Comparison of ENCODE assay signal across 8 cellular contexts in genomic region chr9:125747053-125747764, GRCh38. TPM values are rescaled to one million over a fixed set of nuclear protein-coding genes. Genes with fewer than 3 reads are reported as not detected.
DNase-seq lines count a peak whose midpoint lies in the region; FAIRE-seq and TF ChIP-seq lines count a peak whose summit lies in the region.

TSS of gene PBX3 (plus strand) at chr9:125747373.

- H2BK12ac ChIP-seq in mesenchymal stem cell (ENCODE audit: low read length in 2 of 2), result peak within 1 kb of the TSS in 1 of 2 experiments; percentile 91

- peaks cover 8% of the 10 kb centered on the region for H3K79me1 ChIP-seq in mesenchymal stem cell (replicated peaks; ENCODE audit: low read length, poor library complexity, severe bottlenecking)

- H2AK5ac ChIP-seq in mesenchymal stem cell (ENCODE audit: low read length, severe bottlenecking), result no peak within 1 kb of the TSS

- H3K4me2 ChIP-seq in mesenchymal stem cell (ENCODE audit: low read length, poor library complexity, severe bottlenecking), result peak within 1 kb of the TSS; percentile 97

- TF ChIP-seq CTCF in GM06990 (IDR thresholded peaks at IDR 0.05; ENCODE audit: insufficient read depth, low read length, poor library complexity, severe bottlenecking), result no peak

- H3K27ac ChIP-seq in effector memory CD4-positive, alpha-beta T cell (ENCODE audit: insufficient read depth, low read length, poor library complexity, severe bottlenecking), result peak within 1 kb of the TSS; percentile 61
- peak within 1 kb of the TSS; percentile 22 for H3K27ac ChIP-seq in mesenchymal stem cell (ENCODE audit: low read length, poor library complexity, severe bottlenecking)

- H4K91ac ChIP-seq in mesenchymal stem cell (ENCODE audit: low read length), result peak within 1 kb of the TSS; percentile 83

- H3K9ac ChIP-seq in mesenchymal stem cell (ENCODE audit: low read length), result peak within 1 kb of the TSS; percentile 90

- peak; percentile 71 for DNase-seq in GM06990 (ENCODE audit: extremely low read depth, insufficient read length)
- DNase-seq in H54 (ENCODE audit: insufficient read length, low spot score), result peak; percentile 56
- DNase-seq in NAMALWA (ENCODE audit: low spot score), result peak; percentile 55
- DNase-seq in activated CD4-positive, alpha-beta T cell treated with anti-CD3 and anti-CD28 coated beads, Interleukin-2, amount 50 U/mL, for 24 hours (ENCODE audit: low read depth in 1 of 2, low spot score in 1 of 2), result peak; percentile 7 to 9
- peak; percentile 25 to 45 (median 35) for DNase-seq in effector memory CD4-positive, alpha-beta T cell
- peak; percentile 61 for DNase-seq in mesenchymal stem cell
- DNase-seq in stimulated activated CD8-positive, alpha-beta memory T cell treated with anti-CD3 and anti-CD28 coated beads, Interleukin-7, amount 100 ng/mL, for 48 hours (ENCODE audit: extremely low read depth in 1 of 2, low read depth in 1 of 2), result peak; percentile 5 to 26
- DNase-seq in AML-193 (lab: John Stamatoyannopoulos, UW), result no peak

- H2BK120ac ChIP-seq in mesenchymal stem cell (ENCODE audit: low read depth, low read length), result peak within 1 kb of the TSS; percentile 88

- H3K27me3 ChIP-seq in GM06990 (replicated peaks; ENCODE audit: control insufficient read depth, insufficient read depth, low read length), result no peaks in the 10 kb centered on the region
- no peaks in the 10 kb centered on the region for H3K27me3 ChIP-seq in effector memory CD4-positive, alpha-beta T cell (replicated peaks; ENCODE audit: control insufficient read depth, insufficient read depth, low read length, poor library complexity, severe bottlenecking)
- H3K27me3 ChIP-seq in mesenchymal stem cell (ENCODE audit: control insufficient read depth in 1 of 2, insufficient read depth in 1 of 2, low read length in 2 of 2), result no peaks in the 10 kb centered on the region

- FAIRE-seq in H54 (lab: Jason Lieb, UNC), result no peak

- H3K4me3 ChIP-seq in GM06990 (replicated peaks; ENCODE audit: low read depth, low read length) (peak within 1 kb of the TSS; percentile 95), mesenchymal stem cell (ENCODE audit: insufficient read depth in 1 of 2, low read depth in 1 of 2, low read length in 2 of 2) (peak within 1 kb of the TSS; percentile 87 to 92)
- peak within 1 kb of the TSS; percentile 97 for H3K4me3 ChIP-seq in effector memory CD4-positive, alpha-beta T cell (ENCODE audit: insufficient read depth, low read depth, low read length, poor library complexity, severe bottlenecking)

- 2% methylated on average over 56 of the region's 107 CpGs for WGBS in mesenchymal stem cell

- peak within 1 kb of the TSS; percentile 98 for H2AFZ ChIP-seq in mesenchymal stem cell (ENCODE audit: low read depth, low read length)

- H4K8ac ChIP-seq in mesenchymal stem cell (ENCODE audit: low read length), result peak within 1 kb of the TSS; percentile 93

- no peaks in the 10 kb centered on the region for H3K36me3 ChIP-seq in GM06990 (ENCODE audit: control insufficient read depth, insufficient read depth, low read length)
- H3K36me3 ChIP-seq in effector memory CD4-positive, alpha-beta T cell (ENCODE audit: control insufficient read depth, insufficient read depth, low read length), result no peaks in the 10 kb centered on the region
- peaks cover 0 to 10% of the 10 kb centered on the region in 2 experiments for H3K36me3 ChIP-seq in mesenchymal stem cell (ENCODE audit: control insufficient read depth in 1 of 2, insufficient read depth in 2 of 2, low read depth in 1 of 2, low read length in 2 of 2)

- H3K18ac ChIP-seq in mesenchymal stem cell (ENCODE audit: low read depth in 1 of 2, low read length in 2 of 2), result peak within 1 kb of the TSS; percentile 94

- H3K14ac ChIP-seq in mesenchymal stem cell (ENCODE audit: low read length in 2 of 2), result peak within 1 kb of the TSS; percentile 81 to 99

- peak within 1 kb of the TSS; percentile 87 to 99 for H3K23ac ChIP-seq in mesenchymal stem cell (ENCODE audit: low read length in 2 of 2)

- H3K4me1 ChIP-seq in effector memory CD4-positive, alpha-beta T cell (ENCODE audit: control insufficient read depth, insufficient read depth, low read length, poor library complexity, severe bottlenecking), result peaks cover 4% of the 10 kb centered on the region
- peaks cover 1% of the 10 kb centered on the region for H3K4me1 ChIP-seq in mesenchymal stem cell (ENCODE audit: control insufficient read depth, insufficient read depth, low read depth, low read length)

- no peaks in the 10 kb centered on the region for H3K9me3 ChIP-seq in effector memory CD4-positive, alpha-beta T cell (ENCODE audit: control insufficient read depth, low read length)
- H3K9me3 ChIP-seq in mesenchymal stem cell (ENCODE audit: control insufficient read depth, low read length), result no peaks in the 10 kb centered on the region

- peak within 1 kb of the TSS; percentile 50 for H2BK15ac ChIP-seq in mesenchymal stem cell (ENCODE audit: low read depth, poor library complexity, severe bottlenecking)

- H3K4ac ChIP-seq in mesenchymal stem cell (ENCODE audit: low read depth in 1 of 2, low read length in 2 of 2), result peak within 1 kb of the TSS; percentile 31 to 58

- TF ChIP-seq POLR2A in H54 (IDR thresholded peaks at IDR 0.05; ENCODE audit: low read depth, low read length), result peak; percentile 53

- no peak within 1 kb of the TSS for H2BK5ac ChIP-seq in mesenchymal stem cell (ENCODE audit: low read depth, low read length, poor library complexity, severe bottlenecking)

RNA-seq across cellular contexts. Expression of gene PBX3, which starts in this region (rescaled TPM):
- 34.6 TPM for polyA plus RNA-seq in mesenchymal stem cell (2013, experiment 1 of 2)
- 36.1 TPM for polyA plus RNA-seq in mesenchymal stem cell (2013, experiment 2 of 2)

Comparison
In these comparisons a context has a peak if more than half of its experiments do, and no peak if none do; other contexts are left out.
1. DNase-seq: peak in GM06990 (single experiment), H54 (single experiment), NAMALWA (single experiment), activated CD4-positive, alpha-beta T cell treated with anti-CD3 and anti-CD28 coated beads, Interleukin-2, amount 50 U/mL, for 24 hours (2 of 2), effector memory CD4-positive, alpha-beta T cell (3 of 3), mesenchymal stem cell (single experiment) and stimulated activated CD8-positive, alpha-beta memory T cell treated with anti-CD3 and anti-CD28 coated beads, Interleukin-7, amount 100 ng/mL, for 48 hours (2 of 2); none in AML-193 (0 of 2).
2. Peak in every context shown above with its lines, with median percentiles within 50 percentile points of each other: H3K4me3 ChIP-seq.